16 cellular contexts compared by ENCODE assay signal in genomic region chr17:80000136-80000535, GRCh38. TPM values are rescaled to one million over a fixed set of nuclear protein-coding genes. Genes with fewer than 3 reads are reported as not detected.
DNase-seq lines count a peak whose midpoint lies in the region; ATAC-seq, FAIRE-seq and TF ChIP-seq lines count a peak whose summit lies in the region.
"Had no signal": no experiment of that assay in that cellular context is flagged by ENCODE, and none has a peak within 500 bp of the region (broad histone marks: within the 10 kb centered on the region; RNA-seq: fewer than 3 reads in every experiment).

No MANE protein-coding gene starts in this region.

- H3K27me3 ChIP-seq in right atrium auricular region: no peaks in the 10 kb centered on the region
- no peaks in the 10 kb centered on the region for H3K27me3 ChIP-seq in bronchial epithelial cell (ENCODE audit: control insufficient read depth, insufficient read depth, low read length)
- H3K27me3 ChIP-seq in osteoblast (ENCODE audit: insufficient read depth, low read length): no peaks in the 10 kb centered on the region
- H3K27me3 ChIP-seq: BLaER1 had no signal

- intact Hi-C loops in Right ventricle myocardium inferior (cut with DNase I): no loop called here

- no peak for TF ChIP-seq CTCF in right atrium auricular region (IDR thresholded peaks at IDR 0.05)
- no peak for TF ChIP-seq CTCF in bronchial epithelial cell (IDR thresholded peaks at IDR 0.05; ENCODE audit: insufficient read depth, low read length, severe bottlenecking)
- no peak for TF ChIP-seq CTCF in osteoblast (IDR thresholded peaks at IDR 0.05; ENCODE audit: extremely low read depth, low read depth, low read length)

- FAIRE-seq in bronchial epithelial cell (lab: Jason Lieb, UNC) (peak; percentile 89), urothelium cell line (lab: Jason Lieb, UNC) (no peak)
- FAIRE-seq: H54 had no signal

- H3K4me1 ChIP-seq in right atrium auricular region: peaks cover 0 to 13% of the 10 kb centered on the region in 2 donors
- no peaks in the 10 kb centered on the region for H3K4me1 ChIP-seq in osteoblast (ENCODE audit: insufficient read depth, low read length)

- H3K4me3 Mint-ChIP-seq in T-helper 17 cell: no peak overlapping the region
- H3K4me3 Mint-ChIP-seq: GM23338 had no signal

- H3K4me3 ChIP-seq in right atrium auricular region: no peak overlapping the region
- no peak overlapping the region for H3K4me3 ChIP-seq in bronchial epithelial cell (ENCODE audit: low read depth, low read length)
- no peak overlapping the region for H3K4me3 ChIP-seq in osteoblast (ENCODE audit: insufficient read depth, low read length)
- H3K4me3 ChIP-seq: BLaER1, GM23338 had no signal

- H3K4me1 Mint-ChIP-seq in T-helper 17 cell: peaks cover 18% of the 10 kb centered on the region

- DNase-seq in Right ventricle myocardium inferior (ENCODE audit: missing footprints): peak; percentile 18
- no peak for DNase-seq in right atrium auricular region (ENCODE audit: low spot score)
- no peak for DNase-seq in bronchial epithelial cell (ENCODE audit: low read depth)
- DNase-seq in osteoblast (ENCODE audit: insufficient read length, low spot score, missing footprints): peak; percentile 36
- no peak for DNase-seq in urothelium cell line (ENCODE audit: low spot score)
- DNase-seq in T-helper 17 cell: no peak
- no peak for DNase-seq in germinal center (ENCODE audit: low spot score)
- DNase-seq: 8988T; CD8-positive, alpha-beta memory T cell; COR-L47; DMS 273 treated with DMSO at 0.1 percent for 48 hours; GDM1; HCEC 1CT had no signal

- no peak overlapping the region for H3K27ac Mint-ChIP-seq in T-helper 17 cell
- H3K27ac Mint-ChIP-seq: GM23338 had no signal

- no peaks in the 10 kb centered on the region for H3K79me2 ChIP-seq in osteoblast (ENCODE audit: insufficient read depth, low read length)

- no peak overlapping the region for H3K4me2 ChIP-seq in osteoblast (ENCODE audit: insufficient read depth, low read length)
- H3K4me2 ChIP-seq: BLaER1, GM23338 had no signal

- peaks cover 16% of the 10 kb centered on the region for H4K20me1 ChIP-seq in osteoblast (ENCODE audit: insufficient read depth, low read length)
- H4K20me1 ChIP-seq: BLaER1 had no signal

- no peaks in the 10 kb centered on the region for H3K27me3 Mint-ChIP-seq in T-helper 17 cell
- H3K27me3 Mint-ChIP-seq: CD8-positive, alpha-beta memory T cell had no signal

- H3K27ac ChIP-seq in right atrium auricular region (peak overlapping the region in 1 of 2 donors; percentile 60), osteoblast (ENCODE audit: low read depth, low read length) (no peak overlapping the region)
- H3K27ac ChIP-seq: BLaER1 had no signal

- H3K9me3 ChIP-seq in right atrium auricular region (no peaks in the 10 kb centered on the region), osteoblast (ENCODE audit: low read depth, low read length) (no peaks in the 10 kb centered on the region), T-helper 17 cell (ENCODE audit: control insufficient read depth, low read length, poor library complexity, severe bottlenecking) (no peaks in the 10 kb centered on the region)
- H3K9me3 ChIP-seq: BLaER1 had no signal

- ATAC-seq in Right ventricle myocardium inferior (no peak), T-helper 17 cell (no peak)
- ATAC-seq: GM23338 had no signal

- no peak overlapping the region for H2AFZ ChIP-seq in osteoblast (ENCODE audit: low read length)
- H2AFZ ChIP-seq: GM23338 had no signal

- H3K36me3 ChIP-seq in right atrium auricular region (no peaks in the 10 kb centered on the region), bronchial epithelial cell (ENCODE audit: control insufficient read depth, insufficient read depth, low read length) (peaks cover 6% of the 10 kb centered on the region), osteoblast (ENCODE audit: insufficient read depth, low read length) (no peaks in the 10 kb centered on the region)
- H3K36me3 ChIP-seq: BLaER1 had no signal

- H3K36me3 Mint-ChIP-seq in T-helper 17 cell (ENCODE audit: low read depth): no peaks in the 10 kb centered on the region
- H3K36me3 Mint-ChIP-seq: CD8-positive, alpha-beta memory T cell had no signal

RNA-seq across cellular contexts. Expression of gene TBC1D16, which starts 35.5 kb away (rescaled TPM):
- total RNA-seq in Right ventricle myocardium inferior (16.3 TPM), right atrium auricular region (10 to 100 TPM in 1 of 2 donors, 1 to 10 TPM in 1; 9.8 to 19.4 TPM), bronchial epithelial cell (23.7 and 33.2 TPM in 2 replicates), osteoblast (63.1 and 68.8 TPM in 2 replicates), T-helper 17 cell (1 to 10 TPM; 1.9 to 2.6 TPM)

RNA-seq across cellular contexts. Expression of gene CCDC40, which starts 36.3 kb away (rescaled TPM):
- 5.4 TPM for total RNA-seq in Right ventricle myocardium inferior
- total RNA-seq in right atrium auricular region: 1 to 10 TPM; 3.0 to 9.3 TPM
- 0.79 and 1.7 TPM in 2 replicates for total RNA-seq in bronchial epithelial cell
- total RNA-seq in osteoblast: 8.3 and 11.8 TPM in 2 replicates
- total RNA-seq in T-helper 17 cell: 1 to 10 TPM; 3.4 to 4.5 TPM

Comparison
In these comparisons a context has a peak if more than half of its experiments do, and no peak if none do; other contexts are left out.
1. DNase-seq: peak in Right ventricle myocardium inferior (single experiment) and osteoblast (single experiment); none in right atrium auricular region (single experiment), bronchial epithelial cell (single experiment), urothelium cell line (single experiment), T-helper 17 cell (0 of 3) and germinal center (single experiment).